9 cellular contexts compared by ENCODE assay signal in genomic region chrX:2812161-2812907, GRCh38. TPM values are rescaled to one million over a fixed set of nuclear protein-coding genes. Genes with fewer than 3 reads are reported as not detected.
A peak's percentile ranks its signal among the peaks of the same experiment; 100 is the strongest.
DNase-seq lines count a peak whose midpoint lies in the region; ATAC-seq and TF ChIP-seq lines count a peak whose summit lies in the region.
"Not testable (repeated sequence)": the region's sequence is repeated elsewhere in the genome, so short reads cannot be mapped to it uniquely, and the experiment has no call there.
"Had no signal": no experiment of that assay in that cellular context is flagged by ENCODE, and none has a peak within 500 bp of the region (broad histone marks: within the 10 kb centered on the region; RNA-seq: fewer than 3 reads in every experiment).

No MANE protein-coding gene starts in this region.

- H3K4me3 Mint-ChIP-seq in MCF 10A (ENCODE audit: unreplicated experiment) (peak overlapping the region; percentile 46), progenitor cell of endocrine pancreas (ENCODE audit: low read depth) (peak overlapping the region; percentile 46)

- POLR2A ChIA-PET in MCF 10A (lab: Yijun Ruan, JAX), result interaction anchor here (1.2 kb wide), 1 partner anchor 11 kb away, joined by 3 read pairs; no protein-coding TSS in a partner anchor

- not testable (repeated sequence) for H3K9me3 ChIP-seq in thoracic aorta

- ATAC-seq in HG02571 (IDR thresholded peaks at IDR 0.05; ENCODE audit: unreplicated experiment) (peak; percentile 72), left ventricle myocardium superior (peak; percentile 54), thoracic aorta (ENCODE audit: insufficient number of reproducible peaks, low FRiP score, low read depth) (peak; percentile 50)

- DNase-seq in ELF-1 (ENCODE audit: low read depth, low spot score) (peak; percentile 73), NCI-H524 (lab: John Stamatoyannopoulos, UW) (peak; percentile 36 to 48), MCF 10A (ENCODE audit: unreplicated experiment) (peak; percentile 83), progenitor cell of endocrine pancreas (ENCODE audit: low spot score, unreplicated experiment) (peak; percentile 48)
- peak; percentile 37 for DNase-seq in activated CD4-positive, alpha-beta T cell treated with anti-CD3 and anti-CD28 coated beads for 48 hours
- DNase-seq in left ventricle myocardium superior; thoracic aorta (ENCODE audit: low spot score): not testable (repeated sequence)

- peak overlapping the region; percentile 88 for H3K27ac Mint-ChIP-seq in MCF 10A (ENCODE audit: low read depth, unreplicated experiment)
- peak overlapping the region; percentile 93 for H3K27ac Mint-ChIP-seq in progenitor cell of endocrine pancreas

- intact Hi-C loops in MCF 10A (cut with micrococcal nuclease), result loop anchor here (1.0 kb wide), 1 partner anchor 168 kb away; no protein-coding TSS in a partner anchor
- intact Hi-C loops in left ventricle myocardium superior (cut with micrococcal nuclease), result loop anchor here (10.0 kb wide), 1 partner anchor 168 kb away; no protein-coding TSS in a partner anchor

- not testable (repeated sequence) for H3K27me3 ChIP-seq in thoracic aorta (replicated peaks; ENCODE audit: insufficient read depth)

- BruUV-seq in MCF 10A (replicated peaks; lab: Mats Ljungman, UMichigan), result not testable (repeated sequence)

- not testable (repeated sequence) for H3K36me3 ChIP-seq in thoracic aorta

- not testable (repeated sequence) for H3K27ac ChIP-seq in thoracic aorta

- H3K4me1 Mint-ChIP-seq in MCF 10A (ENCODE audit: insufficient read depth, unreplicated experiment), result not testable (repeated sequence)
- peaks cover 12% of the 10 kb centered on the region for H3K4me1 Mint-ChIP-seq in progenitor cell of endocrine pancreas (ENCODE audit: low read depth)

- CTCF ChIA-PET in MCF 10A (lab: Yijun Ruan, JAX), result interaction anchor here (0.6 to 1.2 kb wide), 5 partner anchors 9 to 444 kb away, joined by 3 to 7 read pairs (median 3); no protein-coding TSS in a partner anchor

- H3K4me1 ChIP-seq in thoracic aorta (ENCODE audit: control insufficient read depth in 1 of 2, low read depth in 2 of 2), result not testable (repeated sequence)

- H3K27me3 Mint-ChIP-seq in MCF 10A (ENCODE audit: insufficient read depth, unreplicated experiment); progenitor cell of endocrine pancreas: not testable (repeated sequence)

- TF ChIP-seq CTCF in MCF 10A (IDR thresholded peaks at IDR 0.05; ENCODE audit: unreplicated experiment), result peak; percentile 74
- TF ChIP-seq CTCF in progenitor cell of endocrine pancreas (IDR thresholded peaks at IDR 0.05; ENCODE audit: unreplicated experiment), result peak; percentile 72
- not testable (repeated sequence) for TF ChIP-seq CTCF in thoracic aorta (IDR thresholded peaks at IDR 0.05)

- not testable (repeated sequence) for H3K9me3 Mint-ChIP-seq in MCF 10A (ENCODE audit: unreplicated experiment); progenitor cell of endocrine pancreas (ENCODE audit: low read depth)

- peak overlapping the region; percentile 47 for H3K4me3 ChIP-seq in thoracic aorta

- not testable (repeated sequence) for H3K36me3 Mint-ChIP-seq in MCF 10A (ENCODE audit: insufficient read depth, unreplicated experiment); progenitor cell of endocrine pancreas (ENCODE audit: insufficient read depth)

RNA-seq across cellular contexts. Expression of gene GYG2, which starts 16.4 kb away (rescaled TPM):
- not detected in 2 replicates for total RNA-seq in MCF 10A (2022)
- 1.4 TPM for total RNA-seq in left ventricle myocardium superior
- 107 and 117 TPM in 2 replicates for total RNA-seq in progenitor cell of endocrine pancreas
- 1 to 10 TPM in 1 of 2 donors, under 1 TPM in 1; 0.41 to 1.5 TPM for total RNA-seq in thoracic aorta
- total RNA-seq: T-helper 2 cell treated with Interferon-gamma antibody and Interleukin-4, amounts not matched to agents 100 ng/mL and 5 ng/mL, for 36 hours had no signal

Comparison
In these comparisons a context has a peak if more than half of its experiments do, and no peak if none do; other contexts are left out.
1. RNA of gene GYG2, which starts 16.4 kb away (total RNA-seq): 107 to 117 TPM in progenitor cell of endocrine pancreas; 0.41 to 1.5 TPM in thoracic aorta, 1.4 TPM in left ventricle myocardium superior (single experiment) and not detected in MCF 10A; every median in the first group is over 10 times any median in the second.
2. Peak in every context shown above with its lines, with median percentiles within 50 percentile points of each other: ATAC-seq.